1 cellular context compared by ENCODE assay signal in genomic region chr2:165897074-165897683, GRCh38.
TF ChIP-seq lines count a peak whose summit lies in the region.

No MANE protein-coding gene starts in this region.

TF ChIP-seq in WTC11, 78 proteins besides CTCF, POLR2A, EP300 and RAD21 (continued from another document):
- no peak for TF ChIP-seq PREB (CRISPR knock-in tag; IDR thresholded peaks at IDR 0.05; ENCODE audit: borderline replicate concordance)
